In the genomic region with DNA sequence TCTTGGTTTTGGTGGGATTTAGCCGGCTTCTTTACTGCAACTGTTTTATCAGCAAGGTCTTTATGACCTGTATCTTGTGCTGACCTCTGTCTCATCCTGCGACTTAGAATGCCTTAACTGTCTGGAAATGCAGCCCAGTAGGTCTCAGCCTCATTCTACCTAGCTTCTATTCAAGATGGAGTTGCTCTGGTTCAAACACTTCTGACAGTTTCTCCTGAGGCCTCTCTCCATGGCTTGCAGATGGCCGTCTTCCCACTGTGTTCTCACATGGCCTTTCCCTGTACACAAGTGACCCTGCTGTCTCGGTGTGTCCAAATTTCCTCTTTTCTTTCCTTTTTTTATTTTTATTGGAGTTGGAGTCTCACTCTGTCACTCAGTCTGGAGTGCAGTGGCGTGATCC, we compare ENCODE assay signal across 30 cellular contexts. TPM values are rescaled to one million over a fixed set of nuclear protein-coding genes. Genes with fewer than 3 reads are reported as not detected.
"Had no signal": no experiment of that assay in that cellular context is flagged by ENCODE, and none has a peak within 500 bp of the region (broad histone marks: within the 10 kb centered on the region; RNA-seq: fewer than 3 reads in every experiment).

No MANE protein-coding gene starts in this region.

- H3K9me3 ChIP-seq: colonic mucosa, esophagus squamous epithelium, gastrocnemius medialis, left lung, lower lobe of right lung, mucosa of descending colon had no signal

- ATAC-seq: effector memory CD8-positive, alpha-beta T cell; esophagus mucosa; gastrocnemius medialis; left cardiac atrium; left lung; lower lobe of right lung; mucosa of descending colon had no signal

- H3K27me3 ChIP-seq: colonic mucosa had no signal

- H3K36me3 ChIP-seq: colonic mucosa, esophagus squamous epithelium, gastrocnemius medialis, left lung, lower lobe of right lung had no signal

- H3K27ac ChIP-seq: colonic mucosa, epithelial cell of prostate had no signal

- H3K4me3 ChIP-seq: colonic mucosa, esophagus squamous epithelium, gastrocnemius medialis, left lung, lower lobe of right lung, mucosa of descending colon had no signal

- DNase-seq: colonic mucosa; cortex of kidney; effector CD8-positive, alpha-beta T cell; effector memory CD8-positive, alpha-beta T cell; endodermal cell; erythroblast; esophagus squamous epithelium; foreskin fibroblast; foreskin melanocyte; gastrocnemius medialis; glutamatergic neuron; head of caudate nucleus; hippocampal formation; left cardiac atrium; left lung; lower lobe of right lung; mesenchymal stem cell; mucosa of descending colon had no signal

- H3K4me1 ChIP-seq: colonic mucosa had no signal

RNA-seq across cellular contexts. Expression of a gene that starts 4.2 kb away (rescaled TPM):
- total RNA-seq: chondrocyte, kidney epithelial cell, myocyte had no signal
- polyA plus RNA-seq: keratinocyte had no signal

RNA-seq across cellular contexts. Expression of a gene that starts 38.1 kb away (rescaled TPM):
- total RNA-seq: dermis microvascular lymphatic vessel endothelial cell, esophagus mucosa, esophagus squamous epithelium, gastrocnemius medialis, glomerular endothelial cell, left cardiac atrium, lung microvascular endothelial cell, mesenteric fat pad, myocyte had no signal
- polyA plus RNA-seq: keratinocyte, liver had no signal

RNA-seq across cellular contexts. Expression of a gene that starts 46.0 kb away (rescaled TPM):
- total RNA-seq: chondrocyte, dermis microvascular lymphatic vessel endothelial cell, glomerular endothelial cell, lung microvascular endothelial cell, mesothelial cell of epicardium, myocyte had no signal
- polyA plus RNA-seq: keratinocyte had no signal
